10 cellular contexts compared by ENCODE assay signal in genomic region chr19:2577722-2578335, GRCh38.
DNase-seq lines count a peak whose midpoint lies in the region; ATAC-seq, FAIRE-seq and TF ChIP-seq lines count a peak whose summit lies in the region.
"Had no signal": no experiment of that assay in that cellular context is flagged by ENCODE, and none has a peak within 500 bp of the region (broad histone marks: within the 10 kb centered on the region; RNA-seq: fewer than 3 reads in every experiment).

No MANE protein-coding gene starts in this region.

- TF ChIP-seq POLR2A in Peyer's patch (IDR thresholded peaks at IDR 0.05), result no peak
- TF ChIP-seq POLR2A in gastroesophageal sphincter (IDR thresholded peaks at IDR 0.05), result no peak

- H3K9ac ChIP-seq in MM.1S (ENCODE audit: low read length), result no peak overlapping the region

- H3K9me2 ChIP-seq in MM.1S (replicated peaks; ENCODE audit: insufficient read depth, low read length), result no peaks in the 10 kb centered on the region

- H4K20me1 ChIP-seq in MM.1S (ENCODE audit: insufficient read depth, low read length), result no peaks in the 10 kb centered on the region

- DNase-seq in Peyer's patch (peak in 1 of 3 donors; percentile 42), pancreas (peak in 3 of 6 donors; percentile 25 to 47 (median 27)), MM.1S (no peak), SHP77 treated with DMSO at 0.1 percent for 48 hours (lab: John Stamatoyannopoulos, UW) (no peak), DMS79 treated with DMSO at 0.1 percent for 48 hours (lab: John Stamatoyannopoulos, UW) (no peak)
- DNase-seq: NCI-H345, retina had no signal

- TF ChIP-seq CTCF in 22Rv1 (IDR thresholded peaks at IDR 0.05), result no peak
- TF ChIP-seq CTCF in Peyer's patch (IDR thresholded peaks at IDR 0.05), result no peak
- no peak for TF ChIP-seq CTCF in gastroesophageal sphincter (IDR thresholded peaks at IDR 0.05)
- no peak for TF ChIP-seq CTCF in pancreas (IDR thresholded peaks at IDR 0.05)
- no peak for TF ChIP-seq CTCF in MM.1S (IDR thresholded peaks at IDR 0.05; ENCODE audit: low read length)

- no peaks in the 10 kb centered on the region for H3F3A ChIP-seq in MM.1S (ENCODE audit: insufficient read depth, low read length)

- H3K4me3 ChIP-seq in Peyer's patch, result no peak overlapping the region
- no peak overlapping the region for H3K4me3 ChIP-seq in gastroesophageal sphincter
- no peak overlapping the region for H3K4me3 ChIP-seq in pancreas
- no peak overlapping the region for H3K4me3 ChIP-seq in MM.1S (ENCODE audit: low read length)

- H2AFZ ChIP-seq in MM.1S (ENCODE audit: low read length), result no peak overlapping the region

- H3K36me3 ChIP-seq in Peyer's patch (no peaks in the 10 kb centered on the region), gastroesophageal sphincter (no peaks in the 10 kb centered on the region), pancreas (no peaks in the 10 kb centered on the region), MM.1S (replicated peaks; ENCODE audit: insufficient read depth, low read length) (no peaks in the 10 kb centered on the region)

- TF ChIP-seq EP300 in gastroesophageal sphincter (IDR thresholded peaks at IDR 0.05), result no peak

- intact Hi-C loops in pancreas (cut with DNase I), result loop anchor here in 1 of 3 donors (5.0 kb wide), 1 partner anchor 81 kb away; no protein-coding TSS in a partner anchor

- H3K4me1 ChIP-seq in Peyer's patch, result peaks cover 0 to 34% (median 14%) of the 10 kb centered on the region in 4 donors
- H3K4me1 ChIP-seq in gastroesophageal sphincter, result peaks cover 6 to 59% (median 14%) of the 10 kb centered on the region in 3 donors
- peaks cover 7 to 32% (median 11%) of the 10 kb centered on the region in 3 donors for H3K4me1 ChIP-seq in pancreas
- no peaks in the 10 kb centered on the region for H3K4me1 ChIP-seq in MM.1S (ENCODE audit: low read length)

- no peaks in the 10 kb centered on the region for H3K79me2 ChIP-seq in MM.1S (ENCODE audit: low read length)

- H3K4me2 ChIP-seq in MM.1S (ENCODE audit: low read depth, low read length), result no peak overlapping the region

- 88 to 91% methylated on average over 7 of the region's 18 CpGs for WGBS in gastroesophageal sphincter (ENCODE audit: low coverage in 1 of 2), 2 donors
- whole genome bisulfite sequencing in pancreas, 2 donors, result 86 to 94% methylated on average over 18 of the region's 18 CpGs

- H3K9me3 ChIP-seq in Peyer's patch (no peaks in the 10 kb centered on the region), gastroesophageal sphincter (no peaks in the 10 kb centered on the region), pancreas (no peaks in the 10 kb centered on the region), MM.1S (replicated peaks; ENCODE audit: insufficient read depth, low read length) (no peaks in the 10 kb centered on the region)

- FAIRE-seq in pancreas (lab: Jason Lieb, UNC), result no peak

- H3K27ac ChIP-seq in 22Rv1 (peak overlapping the region; percentile 65; the same call in 1 of the 2 replicates), Peyer's patch (peak overlapping the region; percentile 58 to 83 (median 72)), gastroesophageal sphincter (peak overlapping the region; percentile 65 to 95 (median 90)), pancreas (peak overlapping the region in 3 of 4 donors; percentile 13 to 73 (median 69)), MM.1S (ENCODE audit: low read length) (no peak overlapping the region)

- ATAC-seq in gastroesophageal sphincter (no peak), pancreas (no peak), HG03565 (IDR thresholded peaks at IDR 0.05; ENCODE audit: unreplicated experiment) (no peak)

- H3K27me3 ChIP-seq in Peyer's patch (no peaks in the 10 kb centered on the region), gastroesophageal sphincter (no peaks in the 10 kb centered on the region), pancreas (no peaks in the 10 kb centered on the region), MM.1S (replicated peaks; ENCODE audit: insufficient read depth, low read length) (no peaks in the 10 kb centered on the region)
